In the genomic region with DNA sequence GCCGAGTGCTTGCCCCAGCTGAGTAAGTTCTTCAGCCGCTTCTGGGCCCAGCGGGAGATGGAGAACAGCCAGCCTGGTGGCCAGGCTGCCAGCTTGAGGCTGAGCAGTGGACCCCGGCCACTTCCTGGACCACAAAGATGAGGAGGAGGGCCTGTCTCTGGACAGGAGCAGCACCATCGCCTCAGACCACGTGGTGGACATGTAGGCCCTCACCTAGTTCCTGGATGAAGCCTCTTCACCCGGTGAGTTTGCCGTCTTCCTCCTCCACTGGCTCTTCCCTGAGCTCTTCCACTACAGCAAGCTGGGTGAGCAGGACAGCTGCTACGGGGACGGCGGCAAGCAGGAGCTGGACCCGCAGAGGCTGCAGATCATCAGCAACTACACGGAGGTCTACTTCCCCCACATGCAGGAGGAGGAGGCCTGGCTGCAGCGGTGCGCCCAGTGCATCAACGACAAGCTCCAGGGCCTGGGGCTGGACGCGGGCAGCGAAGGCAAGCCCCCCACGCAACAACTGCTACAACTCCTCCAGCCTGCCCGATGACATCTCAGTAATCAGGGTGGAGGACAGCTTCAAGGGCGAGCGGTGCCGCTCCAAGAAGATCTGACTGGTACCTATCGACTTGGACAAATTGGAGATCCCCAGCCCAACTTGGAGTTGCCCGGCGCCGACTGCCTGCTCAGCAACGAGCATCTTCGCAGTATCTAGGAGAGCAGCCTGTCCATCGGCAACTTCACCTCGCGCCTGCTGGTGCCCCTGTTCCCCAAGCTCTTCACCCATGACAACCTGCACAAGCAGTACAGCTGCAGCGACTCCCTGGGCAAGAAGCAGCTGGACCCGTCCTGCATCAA, we compare ENCODE assay signal across 7 cellular contexts. TPM values are rescaled to one million over a fixed set of nuclear protein-coding genes. Genes with fewer than 3 reads are reported as not detected.
DNase-seq lines count a peak whose midpoint lies in the region; ATAC-seq, FAIRE-seq and TF ChIP-seq lines count a peak whose summit lies in the region.
"Not testable (repeated sequence)": the region's sequence is repeated elsewhere in the genome, so short reads cannot be mapped to it uniquely, and the experiment has no call there.

No MANE protein-coding gene starts in this region.

- not testable (repeated sequence) for H3F3A ChIP-seq in PC-9 (ENCODE audit: insufficient read depth, low read depth)

- H3K18ac ChIP-seq in IMR-90 (ENCODE audit: low read depth, low read length): not testable (repeated sequence)

- FAIRE-seq in HepG2 (lab: Jason Lieb, UNC): not testable (repeated sequence)

- dilution Hi-C loops in IMR-90 (cut with HindIII; ENCODE audit: low sequenced_read_pairs, unreplicated experiment): not testable (repeated sequence)

- 0 out of 2 replicates have a peak overlapping the region, but pooled peaks have one; percentile 89 for H3K14ac ChIP-seq in IMR-90 (replicated peaks; ENCODE audit: low read depth, low read length)

- not testable (repeated sequence) for H3K36me3 ChIP-seq in CD8-positive, alpha-beta T cell (ENCODE audit: insufficient read depth, low read length); IMR-90 (ENCODE audit: control insufficient read depth, insufficient read depth, low read length); PC-9 (ENCODE audit: low read depth); HepG2 (replicated peaks in 1 of 2; ENCODE audit: control insufficient read depth in 1 of 2, insufficient read depth in 2 of 2, low read length in 2 of 2); psoas muscle (ENCODE audit: insufficient read depth in 1 of 2, low read depth in 1 of 2)

- DNase-seq in CD8-positive, alpha-beta T cell; IMR-90; PC-9; effector memory CD8-positive, alpha-beta T cell; HepG2 (ENCODE audit: low spot score); psoas muscle: not testable (repeated sequence)

- not testable (repeated sequence) for H4K20me1 ChIP-seq in IMR-90 (ENCODE audit: insufficient read depth, low read length); PC-9 (ENCODE audit: insufficient read depth); HepG2 (ENCODE audit: insufficient read depth, low read length)

- not testable (repeated sequence) for H3K27ac ChIP-seq in CD8-positive, alpha-beta T cell (ENCODE audit: low read depth, low read length); IMR-90 (ENCODE audit: insufficient read depth, low read length); PC-9; HepG2 (ENCODE audit: extremely low read length, insufficient read depth, low read length); psoas muscle

- not testable (repeated sequence) for H2BK5ac ChIP-seq in IMR-90 (ENCODE audit: low read depth, low read length, poor library complexity, severe bottlenecking)

- not testable (repeated sequence) for H3K9ac ChIP-seq in IMR-90 (ENCODE audit: low read depth, low read length)
- H3K9ac ChIP-seq in HepG2 (ENCODE audit: insufficient read depth, low read depth, low read length): 0 out of 2 replicates have a peak overlapping the region, but pooled peaks have one; percentile 34

- H3K56ac ChIP-seq in IMR-90 (ENCODE audit: extremely low read depth, insufficient read depth, low read length): not testable (repeated sequence)

- not testable (repeated sequence) for H3K27me3 Mint-ChIP-seq in CD8-positive, alpha-beta T cell (ENCODE audit: low read depth); activated naive CD8-positive, alpha-beta T cell; effector memory CD8-positive, alpha-beta T cell

- H3K4me2 ChIP-seq in IMR-90 (ENCODE audit: low read depth, low read length) (peak overlapping the region; percentile 54), PC-9 (peak overlapping the region; percentile 96), HepG2 (ENCODE audit: low read depth, low read length) (peak overlapping the region; percentile 72)

- not testable (repeated sequence) for H3K4me1 Mint-ChIP-seq in CD8-positive, alpha-beta T cell (ENCODE audit: low read depth); activated naive CD8-positive, alpha-beta T cell (ENCODE audit: low read depth); effector memory CD8-positive, alpha-beta T cell (ENCODE audit: low read depth in 2 of 2)

- POLR2A ChIA-PET in CD8-positive, alpha-beta T cell (lab: Charles Lee); IMR-90 (lab: Charles Lee; ENCODE audit: unreplicated experiment); PC-9 (lab: Charles Lee; ENCODE audit: unreplicated experiment): not testable (repeated sequence)
- POLR2A ChIA-PET in HepG2 (lab: Yijun Ruan, JAX): interaction anchor here (1.3 to 1.8 kb wide), 3 partner anchors 15 to 81 kb away, joined by 3 to 13 read pairs (median 4); partner anchors contain the start of gene ASAH2B

- not testable (repeated sequence) for H3K23ac ChIP-seq in IMR-90 (ENCODE audit: low read depth, low read length)

- H3K4me3 ChIP-seq in CD8-positive, alpha-beta T cell (ENCODE audit: low read depth, low read length): peak overlapping the region; percentile 49
- H3K4me3 ChIP-seq in IMR-90 (ENCODE audit: insufficient read depth, low read depth, low read length) (peak overlapping the region; percentile 56; the same call in 1 of the 2 replicates), PC-9 (peak overlapping the region; percentile 63), HepG2 (replicated peaks in 1 of 3; ENCODE audit: insufficient read depth in 1 of 3, low read depth in 2 of 3, low read length in 3 of 3) (peak overlapping the region; percentile 36 to 70 (median 65); a peak in 5 of 6 replicates), psoas muscle (peak overlapping the region; percentile 64)

- not testable (repeated sequence) for H3K9me3 ChIP-seq in CD8-positive, alpha-beta T cell (ENCODE audit: low read length); IMR-90 (ENCODE audit: control insufficient read depth, insufficient read depth, low read length); PC-9 (ENCODE audit: insufficient read depth, low read depth); HepG2 (ENCODE audit: low read length); psoas muscle

- H3K36me3 Mint-ChIP-seq in CD8-positive, alpha-beta T cell; activated naive CD8-positive, alpha-beta T cell; effector memory CD8-positive, alpha-beta T cell (ENCODE audit: insufficient read depth): not testable (repeated sequence)

- H3K79me1 ChIP-seq in IMR-90 (ENCODE audit: low read depth in 1 of 2, low read length in 2 of 2): not testable (repeated sequence)

- CTCF ChIA-PET in CD8-positive, alpha-beta T cell (lab: Charles Lee): interaction anchor here (0.7 to 1.2 kb wide), 3 partner anchors 38 to 202 kb away, joined by 3 read pairs; no protein-coding TSS in a partner anchor
- CTCF ChIA-PET in IMR-90 (lab: Yijun Ruan, JAX): interaction anchor here (0.6 kb wide), 1 partner anchor 278 kb away, joined by 6 read pairs; no protein-coding TSS in a partner anchor
- CTCF ChIA-PET in PC-9 (lab: Charles Lee); HepG2 (lab: Yijun Ruan, JAX; ENCODE audit: low intra/inter-chr PET ratio, low total read pairs): not testable (repeated sequence)

- not testable (repeated sequence) for TF ChIP-seq RAD21 in IMR-90 (IDR thresholded peaks at IDR 0.05; ENCODE audit: low read length); HepG2 (CRISPR knock-in tag; IDR thresholded peaks at IDR 0.05)

- TF ChIP-seq POLR2A in IMR-90 (IDR thresholded peaks at IDR 0.05; ENCODE audit: low read depth, low read length); HepG2 (IDR thresholded peaks at IDR 0.05; ENCODE audit: insufficient read depth in 1 of 2, low read depth in 2 of 2, low read length in 2 of 2): not testable (repeated sequence)

- H2BK15ac ChIP-seq in IMR-90 (ENCODE audit: low read depth, low read length): not testable (repeated sequence)

- not testable (repeated sequence) for ATAC-seq in CD8-positive, alpha-beta T cell; IMR-90 (ENCODE audit: low read depth); effector memory CD8-positive, alpha-beta T cell (replicated peaks); HepG2; psoas muscle

- not testable (repeated sequence) for H2AK9ac ChIP-seq in IMR-90 (replicated peaks; ENCODE audit: low read depth, low read length, poor library complexity)

- intact Hi-C loops in CD8-positive, alpha-beta T cell (cut with DNase I, micrococcal nuclease); IMR-90 (cut with micrococcal nuclease); PC-9 (cut with micrococcal nuclease; ENCODE audit: unreplicated experiment); HepG2 (cut with micrococcal nuclease; ENCODE audit: unreplicated experiment); psoas muscle (cut with DNase I): not testable (repeated sequence)

- not testable (repeated sequence) for H3K4me3 Mint-ChIP-seq in CD8-positive, alpha-beta T cell
- H3K4me3 Mint-ChIP-seq in activated naive CD8-positive, alpha-beta T cell: peak overlapping the region; percentile 87
- peak overlapping the region; percentile 78 to 80 for H3K4me3 Mint-ChIP-seq in effector memory CD8-positive, alpha-beta T cell

- peak overlapping the region; percentile 90; the same call in 1 of the 2 replicates for H3K4ac ChIP-seq in IMR-90 (ENCODE audit: low read depth, low read length)

- not testable (repeated sequence) for H3K9me2 ChIP-seq in PC-9 (ENCODE audit: insufficient read depth)

- in situ Hi-C loops in IMR-90 (cut with MboI; ENCODE audit: low sequenced_read_pairs); HepG2 (cut with HindIII; ENCODE audit: extremely low pct_ligation_motif_present, low pct_unique_long_range_greater_than_20kb): not testable (repeated sequence)

- H3K79me2 ChIP-seq in PC-9 (ENCODE audit: low read depth); HepG2 (ENCODE audit: insufficient read depth, low read length): not testable (repeated sequence)

- not testable (repeated sequence) for TF ChIP-seq EP300 in HepG2 (IDR thresholded peaks at IDR 0.05; ENCODE audit: low read depth in 2 of 2, low read length in 2 of 2); HepG2 (CRISPR knock-in tag; IDR thresholded peaks at IDR 0.05; ENCODE audit: borderline replicate concordance)

- not testable (repeated sequence) for H3K27ac Mint-ChIP-seq in CD8-positive, alpha-beta T cell; effector memory CD8-positive, alpha-beta T cell
- H3K27ac Mint-ChIP-seq in activated naive CD8-positive, alpha-beta T cell: peak overlapping the region; percentile 46

- 0 out of 2 replicates have a peak overlapping the region, but pooled peaks have one; percentile 68 for H2BK120ac ChIP-seq in IMR-90 (ENCODE audit: low read depth, low read length)

- H2AFZ ChIP-seq in IMR-90 (replicated peaks; ENCODE audit: low read length, poor library complexity): not testable (repeated sequence)
- H2AFZ ChIP-seq in PC-9: peak overlapping the region; percentile 97
- peak overlapping the region; percentile 13 for H2AFZ ChIP-seq in HepG2 (ENCODE audit: low read length)

- not testable (repeated sequence) for H3K4me1 ChIP-seq in CD8-positive, alpha-beta T cell (ENCODE audit: insufficient read depth, low read length); IMR-90 (ENCODE audit: control insufficient read depth, insufficient read depth, low read length); PC-9 (replicated peaks; ENCODE audit: insufficient read depth); psoas muscle
- peaks cover 12% of the 10 kb centered on the region for H3K4me1 ChIP-seq in HepG2 (ENCODE audit: insufficient read depth, low read length)

- H4K91ac ChIP-seq in IMR-90 (ENCODE audit: insufficient read depth, low read depth, low read length): not testable (repeated sequence)

- peak overlapping the region; percentile 40 for H4K5ac ChIP-seq in IMR-90 (ENCODE audit: low read depth, low read length)

- peak overlapping the region; percentile 98 to 100 for H4K8ac ChIP-seq in IMR-90 (ENCODE audit: low read depth in 2 of 2, low read length in 2 of 2)

- H2AK5ac ChIP-seq in IMR-90 (ENCODE audit: low read depth, low read length): 0 out of 2 replicates have a peak overlapping the region, but pooled peaks have one; percentile 56

- H3K27me3 ChIP-seq in CD8-positive, alpha-beta T cell (ENCODE audit: insufficient read depth, low read length); IMR-90 (ENCODE audit: control insufficient read depth, insufficient read depth, low read length); PC-9 (ENCODE audit: insufficient read depth, low read depth); HepG2 (ENCODE audit: control insufficient read depth in 1 of 2, insufficient read depth in 2 of 2, low read length in 2 of 2); psoas muscle (ENCODE audit: insufficient read depth in 3 of 3, low read length in 2 of 3): not testable (repeated sequence)

- H2BK20ac ChIP-seq in IMR-90 (ENCODE audit: low read depth, low read length): not testable (repeated sequence)

- WGBS in IMR-90 (ENCODE audit: extremely low coverage in 2 of 2, insufficient read length in 1 of 2), 2 experiments: 93% methylated on average over 6 of the region's 35 CpGs; no CpG with 5 or more reads in 1 of the 2 experiments
- 86% methylated on average over 13 of the region's 35 CpGs for WGBS in HepG2 (ENCODE audit: low lambda C conversion rate)
- WGBS in psoas muscle, 3 donors: 90 to 94% (median 92%) methylated on average over 34 to 35 of the region's 35 CpGs

- TF ChIP-seq CTCF in CD8-positive, alpha-beta T cell (IDR thresholded peaks at IDR 0.05); IMR-90 (conservative IDR thresholded peaks at IDR 0.05; ENCODE audit: low read depth, low read length); PC-9 (conservative IDR thresholded peaks at IDR 0.05); HepG2 (CRISPR knock-in tag; IDR thresholded peaks at IDR 0.05); psoas muscle (IDR thresholded peaks at IDR 0.05): not testable (repeated sequence)

- not testable (repeated sequence) for BruUV-seq in IMR-90 (replicated peaks; lab: Mats Ljungman, UMichigan); PC-9 (replicated peaks; lab: Mats Ljungman, UMichigan)
- BruUV-seq in HepG2 (replicated peaks; lab: Mats Ljungman, UMichigan): TSS peak; percentile 77

- not testable (repeated sequence) for H3K9me1 ChIP-seq in IMR-90 (ENCODE audit: insufficient read depth, low read length)

- not testable (repeated sequence) for H3K9me3 Mint-ChIP-seq in CD8-positive, alpha-beta T cell; activated naive CD8-positive, alpha-beta T cell (ENCODE audit: low read depth); effector memory CD8-positive, alpha-beta T cell

RNA-seq across cellular contexts. Expression of gene SGMS1, which starts 35.5 kb away (rescaled TPM):
- 10 to 100 TPM; 17.0 to 19.9 TPM for total RNA-seq in CD8-positive, alpha-beta T cell
- total RNA-seq in IMR-90 (2012; rRNA removed) (26.7 and 30.8 TPM in 2 replicates), PC-9 (2021) (34.3 and 35.0 TPM in 2 replicates), HepG2 (2016; rRNA removed; fragmentation: Illumina TruSeq; extraction: Trizol) (13.1 and 15.1 TPM in 2 replicates), psoas muscle (10 to 100 TPM in 3 of 4 donors, 1 to 10 TPM in 1; 9.4 to 16.7 (median 13.0) TPM)
- polyA plus RNA-seq in IMR-90 (2012; rRNA removed) (9.8 and 12.1 TPM in 2 replicates), HepG2 (2011; rRNA removed) (6.2 and 6.5 TPM in 2 replicates), psoas muscle (10 to 100 TPM in 1 of 3 donors, 1 to 10 TPM in 2; 6.2 to 14.1 (median 6.7) TPM)
- polyA plus RNA-seq in IMR-90 (2012; cell fraction: cytosol; rRNA removed): 7.5 and 12.1 TPM in 2 replicates
- 6.0 and 7.7 TPM in 2 replicates for polyA plus RNA-seq in IMR-90 (2012; cell fraction: nucleus; rRNA removed; ENCODE audit: low replicate concordance)
- total RNA-seq in HepG2 (2016; cell fraction: cytosol; rRNA removed; fragmentation: Illumina TruSeq; extraction: Trizol; ENCODE audit: low read depth): 38.8 and 42.6 TPM in 2 replicates
- 12.0 and 16.0 TPM in 2 replicates for total RNA-seq in HepG2 (2016; cell fraction: insoluble cytoplasmic fraction; rRNA removed; fragmentation: Illumina TruSeq; extraction: Trizol)
- total RNA-seq in HepG2 (2016; cell fraction: membrane; rRNA removed; fragmentation: Illumina TruSeq; extraction: Trizol): 15.3 and 19.7 TPM in 2 replicates
- 29.3 and 32.5 TPM in 2 replicates for total RNA-seq in HepG2 (2016; cell fraction: nucleus; rRNA removed; fragmentation: Illumina TruSeq; extraction: Trizol)
- 4.5 and 5.3 TPM in 2 replicates for polyA plus RNA-seq in HepG2 (2011; cell fraction: cytosol; rRNA removed)
- 7.2 and 8.6 TPM in 2 replicates for polyA plus RNA-seq in HepG2 (2011; cell fraction: nucleus; rRNA removed)
- polyA plus RNA-seq in HepG2 (2012): 9.9 and 11.1 TPM in 2 replicates
- polyA plus RNA-seq in HepG2 (2016; cell fraction: cytosol; fragmentation: Illumina TruSeq; extraction: Trizol; ENCODE audit: low read depth): 1.4 and 1.7 TPM in 2 replicates
- 9.2 and 10.6 TPM in 2 replicates for polyA plus RNA-seq in HepG2 (2016; cell fraction: insoluble cytoplasmic fraction; fragmentation: Illumina TruSeq; extraction: Trizol; ENCODE audit: low read depth)
- polyA plus RNA-seq in HepG2 (2016; cell fraction: membrane; fragmentation: Illumina TruSeq; extraction: Trizol; ENCODE audit: low read depth): 4.5 and 5.4 TPM in 2 replicates
- 10.6 and 13.6 TPM in 2 replicates for polyA plus RNA-seq in HepG2 (2016; cell fraction: nucleus; fragmentation: Illumina TruSeq; extraction: Trizol; ENCODE audit: insufficient read depth, low read depth)
- polyA minus RNA-seq in HepG2 (2011; rRNA and poly(A)+ RNA removed; ENCODE audit: low replicate concordance): 8.4 and 35.9 TPM in 2 replicates
- polyA minus RNA-seq in HepG2 (2011; cell fraction: cytosol; rRNA and poly(A)+ RNA removed): 7.3 and 10.5 TPM in 2 replicates
- polyA minus RNA-seq in HepG2 (2011; cell fraction: nucleus; rRNA and poly(A)+ RNA removed): 55.9 and 58.2 TPM in 2 replicates
